In the genomic region with DNA sequence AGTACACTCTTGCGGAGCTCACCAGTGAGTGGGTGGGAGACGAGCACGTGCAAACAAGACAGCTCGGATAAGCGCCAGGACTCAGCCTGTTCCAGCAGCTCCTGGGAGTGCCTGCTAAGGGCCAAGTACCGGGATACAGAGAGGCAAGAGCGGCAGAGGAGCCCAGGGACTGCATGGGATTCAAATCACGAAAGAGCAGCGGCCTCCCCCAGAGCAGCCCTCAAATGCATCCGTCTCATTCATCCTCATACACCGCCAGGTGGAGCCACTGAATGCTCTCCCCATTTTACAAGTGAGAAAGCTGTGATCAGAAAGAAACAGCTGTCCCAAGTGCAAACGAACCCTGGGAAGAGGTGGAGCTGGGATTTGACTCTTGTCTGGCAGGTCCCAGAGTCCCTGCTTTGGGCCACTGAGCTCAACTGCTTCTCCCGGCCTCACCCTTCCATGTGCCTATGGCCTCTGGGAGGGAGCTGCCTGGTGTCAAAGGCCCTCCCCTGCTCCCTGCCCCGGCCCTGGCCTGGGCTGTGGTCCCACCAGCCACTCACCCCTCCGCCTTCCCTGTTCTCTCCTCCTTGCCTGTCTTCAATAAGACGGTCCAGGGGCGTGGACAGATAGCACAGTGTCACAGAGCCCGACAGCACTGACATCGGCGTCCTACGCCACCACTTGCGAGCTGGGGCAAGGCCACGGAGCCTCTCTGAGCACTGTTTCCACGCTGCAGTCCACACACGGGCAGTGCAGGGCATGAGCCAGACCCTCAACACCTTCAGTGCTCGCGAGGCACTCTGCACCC, we compare ENCODE assay signal across 8 cellular contexts.
DNase-seq lines count a peak whose midpoint lies in the region; ATAC-seq lines count a peak whose summit lies in the region.

No MANE protein-coding gene starts in this region.

- no peak overlapping the region for H3K27ac Mint-ChIP-seq in activated naive CD4-positive, alpha-beta T cell treated with anti-CD3 and anti-CD28 coated beads, Interleukin-2, amount 50 U/mL, for 72 hours

- H3K36me3 Mint-ChIP-seq in activated naive CD4-positive, alpha-beta T cell treated with anti-CD3 and anti-CD28 coated beads, Interleukin-2, amount 50 U/mL, for 72 hours = no peaks in the 10 kb centered on the region

- DNase-seq in DMS114 treated with DMSO at 0.1 percent for 48 hours (lab: John Stamatoyannopoulos, UW; ENCODE audit: unreplicated experiment) = peak; percentile 28
- peak; percentile 77 for DNase-seq in HuH-7.5 (ENCODE audit: low spot score)
- peak; percentile 79 for DNase-seq in RPMI7951 (ENCODE audit: low read depth)
- DNase-seq in activated naive CD4-positive, alpha-beta T cell treated with anti-CD3 and anti-CD28 coated beads, Interleukin-2, amount 50 U/mL, for 72 hours (ENCODE audit: low spot score in 2 of 2) = peak in 1 of 2 donors; percentile 47
- DNase-seq in glomerular visceral epithelial cell (ENCODE audit: extremely low spot score) = peak; percentile 64
- DNase-seq in pons (ENCODE audit: low spot score) = peak; percentile 86
- no peak for DNase-seq in KG1 (lab: John Stamatoyannopoulos, UW)

- ATAC-seq in activated naive CD4-positive, alpha-beta T cell treated with anti-CD3 and anti-CD28 coated beads, Interleukin-2, amount 50 U/mL, for 72 hours = peak; percentile 57 to 63
- ATAC-seq in HG02973 (IDR thresholded peaks at IDR 0.05; ENCODE audit: unreplicated experiment) = no peak

- no peaks in the 10 kb centered on the region for H3K9me3 Mint-ChIP-seq in activated naive CD4-positive, alpha-beta T cell treated with anti-CD3 and anti-CD28 coated beads, Interleukin-2, amount 50 U/mL, for 72 hours
